Comparison of ENCODE assay signal across 8 cellular contexts in genomic region chr10:91798736-91799579, GRCh38. TPM values are rescaled to one million over a fixed set of nuclear protein-coding genes. Genes with fewer than 3 reads are reported as not detected.
DNase-seq lines count a peak whose midpoint lies in the region; ATAC-seq and TF ChIP-seq lines count a peak whose summit lies in the region.

No MANE protein-coding gene starts in this region.

- peak overlapping the region; percentile 95 for H3K4me3 ChIP-seq in brain microvascular endothelial cell (ENCODE audit: low read depth, low read length)
- peak overlapping the region; percentile 65 to 99 (median 93) for H3K4me3 ChIP-seq in skin epidermis

- TF ChIP-seq CTCF in brain microvascular endothelial cell (IDR thresholded peaks at IDR 0.05; ENCODE audit: low read depth, low read length, missing control alignments), result no peak

- in situ Hi-C loops in brain microvascular endothelial cell (cut with HindIII; ENCODE audit: low pct_ligation_motif_present, low sequenced_read_pairs), result no loop called here

- no peaks in the 10 kb centered on the region for H3K36me3 ChIP-seq in brain microvascular endothelial cell (replicated peaks)

- DNase-seq in DMS53 (lab: John Stamatoyannopoulos, UW), result peak; percentile 82
- peak; percentile 20 for DNase-seq in brain microvascular endothelial cell
- peak; percentile 46 for DNase-seq in iPS-NIHi11 (ENCODE audit: low spot score)
- DNase-seq in H4 (ENCODE audit: low spot score), result no peak

- ATAC-seq in GM19463 (IDR thresholded peaks at IDR 0.05; ENCODE audit: unreplicated experiment), result peak; percentile 32
- peak; percentile 43 for ATAC-seq in HG03521 (IDR thresholded peaks at IDR 0.05; ENCODE audit: unreplicated experiment)
- ATAC-seq in SK-N-SH treated with all-trans-retinoic acid at 6 μM for 48 hours, result peak; percentile 46

- no peaks in the 10 kb centered on the region for H3K27me3 ChIP-seq in brain microvascular endothelial cell (replicated peaks)

- H3K27ac ChIP-seq in brain microvascular endothelial cell, result peak overlapping the region; percentile 77
- H3K27ac ChIP-seq in skin epidermis, result peak overlapping the region; percentile 87 to 99 (median 97)

TF ChIP-seq in SK-N-SH treated with all-trans-retinoic acid at 6 μM for 48 hours, 23 proteins besides CTCF, POLR2A, EP300 and RAD21:
- no peak for TF ChIP-seq ZC3H10 (CRISPR knock-in tag; IDR thresholded peaks at IDR 0.05)
- TF ChIP-seq TSHZ2 (CRISPR knock-in tag; IDR thresholded peaks at IDR 0.05), result no peak

RNA-seq across cellular contexts. Expression of gene TNKS2, which starts 0.7 kb away (rescaled TPM):
- total RNA-seq in H4 (2014; rRNA removed; shearing (Covaris generic)), result 13.1 and 13.2 TPM in 2 replicates
